8 cellular contexts compared by ENCODE assay signal in the genomic region with DNA sequence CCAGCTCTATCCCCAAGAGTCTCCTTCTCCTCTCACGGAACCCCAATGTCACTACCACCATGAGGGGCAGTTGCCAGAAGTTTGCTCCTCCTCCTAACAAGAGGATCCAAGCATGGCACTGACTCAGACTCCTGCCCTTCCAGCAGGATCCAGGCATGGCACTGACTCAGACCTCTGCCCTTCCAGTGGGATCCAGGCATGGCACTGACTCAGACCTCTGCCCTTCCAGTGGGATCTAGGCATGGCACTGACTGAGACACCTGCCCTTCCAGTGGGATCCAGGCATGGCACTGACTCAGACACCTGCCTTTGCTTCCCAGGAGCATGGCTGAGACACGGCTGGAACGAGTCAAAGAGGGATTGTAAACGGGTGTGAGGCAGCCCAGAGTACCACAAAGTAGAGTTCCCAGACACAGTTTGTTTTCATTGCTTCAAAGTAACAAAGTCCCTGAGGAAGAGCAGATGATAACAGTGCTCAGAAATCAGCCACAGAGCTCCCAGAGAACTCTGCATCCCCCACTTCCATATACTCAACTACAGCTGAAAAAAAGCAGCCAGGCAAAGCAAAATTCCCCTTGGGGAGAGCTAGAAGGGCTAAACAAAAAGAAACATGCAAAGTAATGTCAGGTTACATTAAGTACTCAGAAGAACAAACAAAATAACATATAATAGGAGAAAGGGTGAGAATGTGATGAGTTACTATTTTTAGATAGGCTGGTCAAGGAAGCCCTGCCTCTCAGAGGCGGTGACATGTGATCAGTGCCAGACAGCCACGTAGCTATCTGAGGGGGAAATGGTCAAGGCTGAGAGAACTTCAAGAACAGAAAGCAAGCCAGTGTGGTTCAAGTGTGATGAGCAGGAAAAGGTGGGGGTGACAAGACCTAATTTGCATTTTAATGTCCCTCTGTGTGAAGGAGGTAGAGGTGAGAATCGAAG. TPM values are rescaled to one million over a fixed set of nuclear protein-coding genes. Genes with fewer than 3 reads are reported as not detected.
A peak's percentile ranks its signal among the peaks of the same experiment; 100 is the strongest.
DNase-seq lines count a peak whose midpoint lies in the region; ATAC-seq and TF ChIP-seq lines count a peak whose summit lies in the region.

No MANE protein-coding gene starts in this region.

- H3K27ac ChIP-seq in SU-DHL-6 (ENCODE audit: low read depth, low read length) = peak overlapping the region; percentile 65
- H3K27ac ChIP-seq in stomach = peak overlapping the region in 1 of 5 donors; percentile 15
- no peak overlapping the region for H3K27ac ChIP-seq in SJCRH30

- no peak for TF ChIP-seq CTCF in GM06990 (IDR thresholded peaks at IDR 0.05; ENCODE audit: insufficient read depth, low read length, poor library complexity, severe bottlenecking)
- TF ChIP-seq CTCF in SU-DHL-6 (IDR thresholded peaks at IDR 0.05; ENCODE audit: insufficient read depth, low read length, poor library complexity, severe bottlenecking) = no peak
- TF ChIP-seq CTCF in stomach (IDR thresholded peaks at IDR 0.05) = no peak

- ATAC-seq in GM19467 (IDR thresholded peaks at IDR 0.05; ENCODE audit: unreplicated experiment) = peak; percentile 78
- peak; percentile 81 for ATAC-seq in HG03442 (IDR thresholded peaks at IDR 0.05; ENCODE audit: unreplicated experiment)

- H3K36me3 ChIP-seq in GM06990 (ENCODE audit: control insufficient read depth, insufficient read depth, low read length) (peaks cover 6% of the 10 kb centered on the region), SU-DHL-6 (ENCODE audit: low read length) (peaks cover 25% of the 10 kb centered on the region), stomach (peaks cover 0 to 5% (median 0%) of the 10 kb centered on the region in 4 donors), SJCRH30 (peaks cover 41% of the 10 kb centered on the region)

- peaks cover 46% of the 10 kb centered on the region for H3K79me2 ChIP-seq in SU-DHL-6 (ENCODE audit: insufficient read depth, low read length)

- intact Hi-C loops in stomach (cut with DNase I; ENCODE audit: low total_unique reads) = no loop called here

- no peak overlapping the region for H2AFZ ChIP-seq in SU-DHL-6 (ENCODE audit: low read depth, low read length, severe bottlenecking)

- H3K9me3 ChIP-seq in SU-DHL-6 (ENCODE audit: insufficient read depth, low read length) = no peaks in the 10 kb centered on the region
- no peaks in the 10 kb centered on the region for H3K9me3 ChIP-seq in stomach
- H3K9me3 ChIP-seq in SJCRH30 (replicated peaks) = no peaks in the 10 kb centered on the region

- DNase-seq in GM06990 (ENCODE audit: extremely low read depth, insufficient read length) = peak; percentile 61
- peak; percentile 62 for DNase-seq in fibroblast of peridontal ligament (ENCODE audit: extremely low read depth)
- DNase-seq in stomach = peak; percentile 34
- no peak for DNase-seq in SJCRH30
- DNase-seq in NCI-H2081 treated with DMSO at 0.1 percent for 48 hours (lab: John Stamatoyannopoulos, UW) = no peak

- H3K9ac ChIP-seq in SU-DHL-6 (ENCODE audit: low read length) = no peak overlapping the region

- no peak for TF ChIP-seq EP300 in stomach (IDR thresholded peaks at IDR 0.05)

- no peaks in the 10 kb centered on the region for H3K9me2 ChIP-seq in SU-DHL-6 (replicated peaks; ENCODE audit: insufficient read depth, low read length)

- H3K4me1 ChIP-seq in stomach (peaks cover 6 to 45% (median 20%) of the 10 kb centered on the region in 4 donors), SJCRH30 (peaks cover 4% of the 10 kb centered on the region; the same call in 1 of the 2 replicates)

- H3K4me3 ChIP-seq in GM06990 (replicated peaks; ENCODE audit: low read depth, low read length) = peak overlapping the region; percentile 51
- H3K4me3 ChIP-seq in SU-DHL-6 (ENCODE audit: insufficient read depth, low read length, poor library complexity, severe bottlenecking) = no peak overlapping the region
- no peak overlapping the region for H3K4me3 ChIP-seq in stomach
- H3K4me3 ChIP-seq in SJCRH30 = no peak overlapping the region

- no peak for TF ChIP-seq POLR2A in stomach (IDR thresholded peaks at IDR 0.05)

- 47 to 58% (median 49%) methylated on average over 7 of the region's 7 CpGs for WGBS in stomach, 5 donors

- H3F3A ChIP-seq in SU-DHL-6 (ENCODE audit: insufficient read depth) = peaks cover 10% of the 10 kb centered on the region

- peak overlapping the region; percentile 99 for H3K4me2 ChIP-seq in SU-DHL-6 (ENCODE audit: low read depth, low read length, poor library complexity, severe bottlenecking)

- H3K27me3 ChIP-seq in GM06990 (replicated peaks; ENCODE audit: control insufficient read depth, insufficient read depth, low read length) = no peaks in the 10 kb centered on the region
- no peaks in the 10 kb centered on the region for H3K27me3 ChIP-seq in SU-DHL-6 (ENCODE audit: low read length)
- H3K27me3 ChIP-seq in stomach = no peaks in the 10 kb centered on the region
- no peaks in the 10 kb centered on the region for H3K27me3 ChIP-seq in SJCRH30

- H4K20me1 ChIP-seq in SU-DHL-6 (ENCODE audit: low read depth, low read length) = no peaks in the 10 kb centered on the region; the same call in 1 of the 2 replicates

RNA-seq across cellular contexts. Expression of a gene that starts 3.0 kb away (rescaled TPM):
- total RNA-seq in stomach = 10 to 100 TPM in 1 of 5 donors, 1 to 10 TPM in 2, under 1 TPM in 2; 0.29 to 11.1 (median 9.0) TPM
- 1 to 10 TPM in 2 of 3 donors, under 1 TPM in 1; 0.61 to 3.2 (median 1.7) TPM for polyA plus RNA-seq in stomach
- total RNA-seq in SJCRH30 (2014; rRNA removed; shearing (Covaris generic)) = 107 and 118 TPM in 2 replicates

RNA-seq across cellular contexts. Expression of a gene that starts 57.5 kb away (rescaled TPM):
- total RNA-seq in stomach = 1 to 10 TPM in 1 of 5 donors, under 1 TPM in 2, not detected in 2; 0.45 to 1.3 (median 0.58) TPM
- polyA plus RNA-seq in stomach = under 1 TPM in 2 of 3 donors, not detected in 1; 0.10 to 0.25 TPM
- not detected in 2 replicates for total RNA-seq in SJCRH30 (2014; rRNA removed; shearing (Covaris generic))

Comparison
In these comparisons a context has a peak if more than half of its experiments do, and no peak if none do; other contexts are left out.
1. DNase-seq: peak in GM06990 (single experiment), fibroblast of peridontal ligament (single experiment) and stomach (single experiment); none in SJCRH30 (0 of 2) and NCI-H2081 treated with DMSO at 0.1 percent for 48 hours (single experiment).